ENCODE assay signal across 1 cellular context in the genomic region with DNA sequence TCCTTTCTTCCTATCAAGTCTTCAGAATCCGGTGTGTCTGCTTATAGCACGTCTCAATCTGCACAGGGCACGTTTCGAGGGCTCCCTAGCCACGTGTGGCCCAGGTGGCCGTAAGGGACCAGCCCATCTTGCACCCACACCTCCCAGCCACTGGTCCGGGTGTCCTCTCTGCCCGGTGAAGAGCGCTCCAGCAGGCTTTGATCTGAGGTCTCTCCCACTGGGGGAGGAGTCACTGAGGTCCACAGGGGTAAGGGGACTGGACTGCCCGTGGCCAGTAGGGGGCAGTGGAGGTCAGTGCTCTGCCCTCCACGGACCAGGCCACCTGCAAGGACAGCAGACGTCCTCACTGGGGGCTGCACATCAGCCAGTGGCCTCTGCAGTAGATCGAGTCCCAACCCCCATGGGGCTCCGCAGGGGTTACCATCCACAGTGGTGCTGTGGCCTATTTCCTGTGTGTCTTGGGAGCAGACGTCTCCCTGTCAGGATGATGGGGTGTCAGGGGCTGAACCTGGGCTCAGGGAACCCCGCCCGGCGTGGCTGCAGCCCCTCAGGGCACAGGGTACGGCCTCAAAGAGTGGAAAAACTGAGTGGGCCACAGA.
TF ChIP-seq lines count a peak whose summit lies in the region.

No MANE protein-coding gene starts in this region.

TF ChIP-seq in HepG2, 621 proteins besides CTCF, POLR2A, EP300 and RAD21 (continued from another document and continues in another):
- TF ChIP-seq ZNF407 (CRISPR knock-in tag; IDR thresholded peaks at IDR 0.05; ENCODE audit: not compliant biosample characterization) (peak; percentile 23), ZNF747 (CRISPR knock-in tag; IDR thresholded peaks at IDR 0.05; ENCODE audit: borderline replicate concordance) (0 out of 2 replicates have a peak, but pooled peaks have one; percentile 44), POLR2AphosphoS5 (IDR thresholded peaks at IDR 0.05; ENCODE audit: low read depth, low read length) (no peak), TEAD3 (CRISPR knock-in tag; optimal IDR thresholded peaks at IDR 0.05; ENCODE audit: borderline replicate concordance) (peak; percentile 40), ZNF570 (CRISPR knock-in tag; IDR thresholded peaks at IDR 0.05; ENCODE audit: borderline replicate concordance) (no peak), ZBTB10 (CRISPR knock-in tag; IDR thresholded peaks at IDR 0.05; ENCODE audit: borderline replicate concordance) (no peak), NR1H2 (CRISPR knock-in tag; IDR thresholded peaks at IDR 0.05; ENCODE audit: borderline replicate concordance, low read depth) (no peak), SRSF1 (optimal IDR thresholded peaks at IDR 0.05; ENCODE audit: low read depth, low read length) (peak; percentile 66), DPF2 (CRISPR knock-in tag; IDR thresholded peaks at IDR 0.05; ENCODE audit: borderline replicate concordance, low read depth) (no peak), ARID2 (CRISPR knock-in tag; IDR thresholded peaks at IDR 0.05; ENCODE audit: borderline replicate concordance) (no peak), KMT2B (CRISPR knock-in tag; IDR thresholded peaks at IDR 0.05) (no peak), NPAS2 (CRISPR knock-in tag; IDR thresholded peaks at IDR 0.05; ENCODE audit: borderline replicate concordance) (no peak), ZNF34 (CRISPR knock-in tag; IDR thresholded peaks at IDR 0.05; ENCODE audit: borderline replicate concordance) (peak; percentile 16; the same call in 1 of the 2 replicates), TBP (CRISPR knock-in tag; IDR thresholded peaks at IDR 0.05) (no peak), ZNF891 (CRISPR knock-in tag; IDR thresholded peaks at IDR 0.05) (0 out of 2 replicates have a peak, but pooled peaks have one; percentile 67), AGO2 (optimal IDR thresholded peaks at IDR 0.05; ENCODE audit: low read depth, low read length) (no peak), ZXDC (CRISPR knock-in tag; IDR thresholded peaks at IDR 0.05) (no peak), MYC (CRISPR knock-in tag; IDR thresholded peaks at IDR 0.05; ENCODE audit: borderline replicate concordance) (peak; percentile 57; the same call in 1 of the 2 replicates), PAWR (CRISPR knock-in tag; IDR thresholded peaks at IDR 0.05; ENCODE audit: borderline replicate concordance) (no peak), ZNF720 (CRISPR knock-in tag; IDR thresholded peaks at IDR 0.05) (no peak), ZNF296 (CRISPR knock-in tag; conservative IDR thresholded peaks at IDR 0.05) (no peak), ZNF10 (CRISPR knock-in tag; IDR thresholded peaks at IDR 0.05; ENCODE audit: borderline replicate concordance, low read depth) (no peak), ZBTB8A (CRISPR knock-in tag; IDR thresholded peaks at IDR 0.05; ENCODE audit: borderline replicate concordance, low read depth) (no peak), MXD4 (CRISPR knock-in tag; IDR thresholded peaks at IDR 0.05) (no peak), CCAR2 (optimal IDR thresholded peaks at IDR 0.05; ENCODE audit: low read depth, low read length) (no peak), EZH2 (conservative IDR thresholded peaks at IDR 0.05; ENCODE audit: low read depth, low read length) (no peak)
- TF ChIP-seq, protein P1, sequence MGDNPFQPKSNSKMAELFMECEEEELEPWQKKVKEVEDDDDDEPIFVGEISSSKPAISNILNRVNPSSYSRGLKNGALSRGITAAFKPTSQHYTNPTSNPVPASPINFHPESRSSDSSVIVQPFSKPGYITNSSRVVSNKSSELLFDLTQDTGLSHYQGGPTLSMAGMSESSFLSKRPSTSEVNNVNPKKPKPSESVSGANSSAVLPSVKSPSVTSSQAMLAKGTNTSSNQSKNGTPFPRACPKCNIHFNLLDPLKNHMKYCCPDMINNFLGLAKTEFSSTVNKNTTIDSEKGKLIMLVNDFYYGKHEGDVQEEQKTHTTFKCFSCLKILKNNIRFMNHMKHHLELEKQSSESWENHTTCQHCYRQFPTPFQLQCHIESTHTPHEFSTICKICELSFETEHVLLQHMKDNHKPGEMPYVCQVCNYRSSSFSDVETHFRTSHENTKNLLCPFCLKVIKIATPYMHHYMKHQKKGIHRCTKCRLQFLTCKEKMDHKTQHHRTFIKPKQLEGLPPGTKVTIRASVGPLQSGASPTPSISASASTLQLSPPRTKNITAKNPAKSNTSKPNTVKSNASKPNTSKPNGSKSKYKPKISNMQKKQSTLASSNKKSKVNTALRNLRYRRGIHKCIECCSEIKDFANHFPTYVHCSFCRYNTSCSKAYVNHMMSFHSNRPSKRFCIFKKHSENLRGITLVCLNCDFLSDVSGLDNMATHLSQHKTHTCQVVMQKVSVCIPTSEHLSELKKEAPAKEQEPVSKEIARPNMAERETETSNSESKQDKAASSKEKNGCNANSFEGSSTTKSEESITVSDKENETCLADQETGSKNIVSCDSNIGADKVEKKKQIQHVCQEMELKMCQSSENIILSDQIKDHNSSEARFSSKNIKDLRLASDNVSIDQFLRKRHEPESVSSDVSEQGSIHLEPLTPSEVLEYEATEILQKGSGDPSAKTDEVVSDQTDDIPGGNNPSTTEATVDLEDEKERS (CRISPR knock-in tag; IDR thresholded peaks at IDR 0.05) = no peak
- TF ChIP-seq, protein P2, sequence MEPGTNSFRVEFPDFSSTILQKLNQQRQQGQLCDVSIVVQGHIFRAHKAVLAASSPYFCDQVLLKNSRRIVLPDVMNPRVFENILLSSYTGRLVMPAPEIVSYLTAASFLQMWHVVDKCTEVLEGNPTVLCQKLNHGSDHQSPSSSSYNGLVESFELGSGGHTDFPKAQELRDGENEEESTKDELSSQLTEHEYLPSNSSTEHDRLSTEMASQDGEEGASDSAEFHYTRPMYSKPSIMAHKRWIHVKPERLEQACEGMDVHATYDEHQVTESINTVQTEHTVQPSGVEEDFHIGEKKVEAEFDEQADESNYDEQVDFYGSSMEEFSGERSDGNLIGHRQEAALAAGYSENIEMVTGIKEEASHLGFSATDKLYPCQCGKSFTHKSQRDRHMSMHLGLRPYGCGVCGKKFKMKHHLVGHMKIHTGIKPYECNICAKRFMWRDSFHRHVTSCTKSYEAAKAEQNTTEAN (CRISPR knock-in tag; conservative IDR thresholded peaks at IDR 0.05) = no peak
- TF ChIP-seq, protein P3, sequence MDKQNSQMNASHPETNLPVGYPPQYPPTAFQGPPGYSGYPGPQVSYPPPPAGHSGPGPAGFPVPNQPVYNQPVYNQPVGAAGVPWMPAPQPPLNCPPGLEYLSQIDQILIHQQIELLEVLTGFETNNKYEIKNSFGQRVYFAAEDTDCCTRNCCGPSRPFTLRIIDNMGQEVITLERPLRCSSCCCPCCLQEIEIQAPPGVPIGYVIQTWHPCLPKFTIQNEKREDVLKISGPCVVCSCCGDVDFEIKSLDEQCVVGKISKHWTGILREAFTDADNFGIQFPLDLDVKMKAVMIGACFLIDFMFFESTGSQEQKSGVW (CRISPR knock-in tag; IDR thresholded peaks at IDR 0.05; ENCODE audit: borderline replicate concordance) = no peak
